Comparison of ENCODE assay signal across 17 cellular contexts in the genomic region with DNA sequence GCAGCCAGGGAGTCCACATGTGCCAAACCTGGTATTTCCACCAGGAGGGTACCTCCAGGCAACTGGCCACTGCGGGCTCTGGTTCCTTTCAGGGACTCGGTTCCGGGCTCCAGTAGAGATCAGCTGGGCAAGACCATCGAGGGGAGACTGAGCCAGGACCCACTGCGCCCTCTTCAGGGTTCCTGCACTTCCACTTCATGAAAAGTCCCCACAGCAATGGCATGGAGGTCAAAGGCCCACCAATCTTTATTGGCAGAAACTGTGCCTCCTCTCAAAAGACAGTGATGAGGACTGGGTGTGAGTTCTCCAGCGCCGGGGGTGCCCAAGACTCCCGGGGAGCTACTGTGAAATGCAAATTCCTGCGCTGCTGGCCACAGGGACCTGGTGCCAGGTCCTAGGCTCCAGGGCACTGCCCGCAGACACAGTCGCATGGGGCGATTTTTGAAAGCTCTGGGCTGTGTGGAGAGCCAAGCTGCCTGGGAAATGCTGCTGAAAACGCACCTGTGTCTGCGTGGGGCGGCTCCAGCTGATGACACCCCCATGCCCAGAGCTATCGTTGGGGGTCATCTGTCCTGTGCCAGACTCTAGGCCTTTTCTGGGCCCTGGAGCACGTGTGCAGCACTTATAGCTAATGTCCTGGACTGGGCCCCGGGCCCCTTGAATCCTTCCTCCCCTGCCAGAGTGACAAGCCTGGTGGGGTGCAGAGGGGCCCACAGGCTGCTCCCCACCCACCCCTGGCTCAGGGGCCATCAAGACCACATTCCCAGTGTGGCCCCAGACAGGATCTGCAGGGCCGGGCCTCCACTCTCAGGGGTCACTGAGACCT.
DNase-seq lines count a peak whose midpoint lies in the region; ATAC-seq and TF ChIP-seq lines count a peak whose summit lies in the region.
"Had no signal": no experiment of that assay in that cellular context is flagged by ENCODE, and none has a peak within 500 bp of the region (broad histone marks: within the 10 kb centered on the region; RNA-seq: fewer than 3 reads in every experiment).

No MANE protein-coding gene starts in this region.

- H2AFZ ChIP-seq in mesenchymal stem cell (ENCODE audit: low read depth, low read length) = no peak overlapping the region

- no peak for ATAC-seq in left cardiac atrium
- no peak for ATAC-seq in RWPE2 (ENCODE audit: low read depth)
- ATAC-seq in aorta (ENCODE audit: low FRiP score) = no peak
- no peak for ATAC-seq in GM19328 (IDR thresholded peaks at IDR 0.05; ENCODE audit: unreplicated experiment)
- no peak for ATAC-seq in GM18505 (IDR thresholded peaks at IDR 0.05; ENCODE audit: unreplicated experiment)

- peak; percentile 7 for DNase-seq in left cardiac atrium
- no peak for DNase-seq in cardiac septum (ENCODE audit: low spot score)
- DNase-seq in RWPE2 (ENCODE audit: low spot score) = no peak
- DNase-seq in mesenchymal stem cell = no peak
- DNase-seq in aorta = peak; percentile 28 to 49
- DNase-seq: GDM1; KG1; MV-4-11; NCI-H1105 treated with DMSO at 0.1 percent for 48 hours; NCI-H2029 treated with DMSO at 0.1 percent for 48 hours; NCI-H345; NCI-H774; NK-92 treated with Interleukin-12 subunit alpha and Interleukin-12 subunit beta, amount 100 ng/mL, for 24 hours had no signal

- H3K4me3 ChIP-seq in RWPE2 (ENCODE audit: severe bottlenecking) (no peak overlapping the region), mesenchymal stem cell (ENCODE audit: insufficient read depth in 1 of 2, low read depth in 1 of 2, low read length in 2 of 2) (no peak overlapping the region), aorta (ENCODE audit: low read length in 2 of 2) (no peak overlapping the region)
- H3K4me3 ChIP-seq: HAP-1, SJSA1 had no signal

- TF ChIP-seq POLR2A in GM18505 (IDR thresholded peaks at IDR 0.05; ENCODE audit: borderline replicate concordance, extremely low read depth, insufficient read depth, insufficient read length) = no peak

- no peak overlapping the region for H2BK12ac ChIP-seq in mesenchymal stem cell (ENCODE audit: low read length in 2 of 2)

- H2BK5ac ChIP-seq in mesenchymal stem cell (ENCODE audit: low read depth, low read length, poor library complexity, severe bottlenecking) = no peak overlapping the region

- intact Hi-C loops in left cardiac atrium (cut with DNase I) (no loop called here), cardiac septum (cut with DNase I) (no loop called here), aorta (cut with DNase I) (no loop called here)

- 90% methylated on average over 19 of the region's 19 CpGs for WGBS in mesenchymal stem cell
- WGBS in aorta, 2 donors = 93 to 96% methylated on average over 19 of the region's 19 CpGs

- no peak overlapping the region for H3K23ac ChIP-seq in mesenchymal stem cell (ENCODE audit: low read length in 2 of 2)

- H4K91ac ChIP-seq in mesenchymal stem cell (ENCODE audit: low read length) = no peak overlapping the region

- no peak overlapping the region for H3K4ac ChIP-seq in mesenchymal stem cell (ENCODE audit: low read depth in 1 of 2, low read length in 2 of 2)

- peak; percentile 31 for TF ChIP-seq CTCF in RWPE2 (IDR thresholded peaks at IDR 0.05; ENCODE audit: poor library complexity, severe bottlenecking)

- no peak overlapping the region for H3K9ac ChIP-seq in mesenchymal stem cell (ENCODE audit: low read length)

- no peak overlapping the region for H4K8ac ChIP-seq in mesenchymal stem cell (ENCODE audit: low read length)

- no peak overlapping the region for H3K4me2 ChIP-seq in mesenchymal stem cell (ENCODE audit: low read length, poor library complexity, severe bottlenecking)

- H3K36me3 ChIP-seq in RWPE2 (ENCODE audit: low read depth) (no peaks in the 10 kb centered on the region), mesenchymal stem cell (ENCODE audit: control insufficient read depth in 1 of 2, insufficient read depth in 2 of 2, low read depth in 1 of 2, low read length in 2 of 2) (peaks cover 0 to 4% of the 10 kb centered on the region in 2 experiments), aorta (ENCODE audit: control insufficient read depth in 1 of 2, insufficient read depth in 2 of 2, low read length in 1 of 2) (no peaks in the 10 kb centered on the region)
- H3K36me3 ChIP-seq: HAP-1, SJSA1 had no signal

- H3K14ac ChIP-seq in mesenchymal stem cell (ENCODE audit: low read length in 2 of 2) = no peak overlapping the region

- H3K9me3 ChIP-seq in RWPE2 (ENCODE audit: severe bottlenecking) (no peaks in the 10 kb centered on the region), mesenchymal stem cell (ENCODE audit: control insufficient read depth, low read length) (no peaks in the 10 kb centered on the region), aorta (ENCODE audit: control insufficient read depth, low read length) (no peaks in the 10 kb centered on the region)
- H3K9me3 ChIP-seq: HAP-1, SJSA1 had no signal

- H3K27me3 ChIP-seq in RWPE2 (ENCODE audit: insufficient read depth, poor library complexity, severe bottlenecking) (no peaks in the 10 kb centered on the region), mesenchymal stem cell (ENCODE audit: control insufficient read depth in 1 of 2, insufficient read depth in 1 of 2, low read length in 2 of 2) (peaks cover 8 to 53% of the 10 kb centered on the region in 2 experiments), aorta (ENCODE audit: control insufficient read depth in 1 of 2, insufficient read depth in 2 of 2, low read length in 1 of 2) (no peaks in the 10 kb centered on the region)
- H3K27me3 ChIP-seq: SJSA1 had no signal

- no peak overlapping the region for H3K18ac ChIP-seq in mesenchymal stem cell (ENCODE audit: low read depth in 1 of 2, low read length in 2 of 2)

- no peak overlapping the region for H2BK120ac ChIP-seq in mesenchymal stem cell (ENCODE audit: low read depth, low read length)

- H2AK5ac ChIP-seq in mesenchymal stem cell (ENCODE audit: low read length, severe bottlenecking) = peak overlapping the region; percentile 32

- H3K4me1 ChIP-seq in RWPE2 (ENCODE audit: insufficient read depth, poor library complexity, severe bottlenecking) = no peaks in the 10 kb centered on the region
- peaks cover 21% of the 10 kb centered on the region for H3K4me1 ChIP-seq in mesenchymal stem cell (ENCODE audit: control insufficient read depth, insufficient read depth, low read depth, low read length)
- H3K4me1 ChIP-seq in aorta (ENCODE audit: control insufficient read depth in 1 of 2, insufficient read depth in 2 of 2, low read length in 2 of 2) = no peaks in the 10 kb centered on the region
- H3K4me1 ChIP-seq: HAP-1, SJSA1 had no signal

- H3K27ac ChIP-seq in RWPE2 (ENCODE audit: poor library complexity, severe bottlenecking) (no peak overlapping the region), mesenchymal stem cell (ENCODE audit: low read length, poor library complexity, severe bottlenecking) (no peak overlapping the region), aorta (ENCODE audit: low read depth in 1 of 2, low read length in 2 of 2) (no peak overlapping the region)
- H3K27ac ChIP-seq: SJSA1 had no signal

- no peaks in the 10 kb centered on the region for H3K79me1 ChIP-seq in mesenchymal stem cell (replicated peaks; ENCODE audit: low read length, poor library complexity, severe bottlenecking)

- no peak overlapping the region for H2BK15ac ChIP-seq in mesenchymal stem cell (ENCODE audit: low read depth, poor library complexity, severe bottlenecking)

Comparison
In these comparisons a context has a peak if more than half of its experiments do, and no peak if none do; other contexts are left out.
1. DNase-seq: peak in left cardiac atrium (single experiment) and aorta (2 of 2); none in cardiac septum (single experiment), RWPE2 (single experiment) and mesenchymal stem cell (single experiment).